ENCODE assay signal across 8 cellular contexts in genomic region chr15:68055224-68055705, GRCh38. TPM values are rescaled to one million over a fixed set of nuclear protein-coding genes. Genes with fewer than 3 reads are reported as not detected.
A peak's percentile ranks its signal among the peaks of the same experiment; 100 is the strongest.
DNase-seq lines count a peak whose midpoint lies in the region; ATAC-seq and TF ChIP-seq lines count a peak whose summit lies in the region.

No MANE protein-coding gene starts in this region.

- peaks cover 2% of the 10 kb centered on the region for H3K36me3 Mint-ChIP-seq in activated naive CD8-positive, alpha-beta T cell treated with anti-CD3 and anti-CD28 coated beads for 36 hours

- peak overlapping the region; percentile 86; the same call in 1 of the 2 replicates for H3K27ac ChIP-seq in SK-N-MC
- H3K27ac ChIP-seq in right atrium auricular region: peak overlapping the region; percentile 97

- DNase-seq in SIG-M5 treated with dmso at 0.1 percent for 504 hours (lab: John Stamatoyannopoulos, UW; ENCODE audit: unreplicated experiment): peak; percentile 38
- no peak for DNase-seq in SIG-M5 (lab: John Stamatoyannopoulos, UW)
- peak; percentile 37 for DNase-seq in SK-N-MC (ENCODE audit: low read depth, low spot score)
- DNase-seq in activated naive CD8-positive, alpha-beta T cell treated with anti-CD3 and anti-CD28 coated beads for 36 hours: peak; percentile 73
- peak; percentile 60 for DNase-seq in right atrium auricular region (ENCODE audit: low spot score)
- peak; percentile 80 for DNase-seq in retina

- peaks cover 0 to 24% of the 10 kb centered on the region in 2 donors for H3K4me1 ChIP-seq in right atrium auricular region

- peak overlapping the region; percentile 95 for H3K27ac Mint-ChIP-seq in activated naive CD8-positive, alpha-beta T cell treated with anti-CD3 and anti-CD28 coated beads for 36 hours

- peak overlapping the region; percentile 96 for H3K4me3 Mint-ChIP-seq in activated naive CD8-positive, alpha-beta T cell treated with anti-CD3 and anti-CD28 coated beads for 36 hours

- ATAC-seq in HG03469 (IDR thresholded peaks at IDR 0.05; ENCODE audit: unreplicated experiment) (peak; percentile 35), HG03457 (IDR thresholded peaks at IDR 0.05; ENCODE audit: unreplicated experiment) (no peak)

- H3K9me3 ChIP-seq in SK-N-MC (ENCODE audit: low read depth, low read length) (no peaks in the 10 kb centered on the region), right atrium auricular region (no peaks in the 10 kb centered on the region)

- peak overlapping the region; percentile 89 for H3K9ac ChIP-seq in SK-N-MC (ENCODE audit: insufficient read length)

- H3K4me1 Mint-ChIP-seq in activated naive CD8-positive, alpha-beta T cell treated with anti-CD3 and anti-CD28 coated beads for 36 hours: peaks cover 48% of the 10 kb centered on the region

- H3K36me3 ChIP-seq in SK-N-MC (ENCODE audit: insufficient read depth, low read length) (0 out of 2 replicates have a peak, but pooled peaks cover 3% of the 10 kb centered on the region), right atrium auricular region (no peaks in the 10 kb centered on the region)

- peaks cover 23% of the 10 kb centered on the region for H3K27me3 Mint-ChIP-seq in activated naive CD8-positive, alpha-beta T cell treated with anti-CD3 and anti-CD28 coated beads for 36 hours

- H3K9me3 Mint-ChIP-seq in activated naive CD8-positive, alpha-beta T cell treated with anti-CD3 and anti-CD28 coated beads for 36 hours: peaks cover 3% of the 10 kb centered on the region

- H3K27me3 ChIP-seq in right atrium auricular region: no peaks in the 10 kb centered on the region

- peak overlapping the region; percentile 90 for H3K4me3 ChIP-seq in SK-N-MC
- H3K4me3 ChIP-seq in right atrium auricular region: peak overlapping the region; percentile 99

- no peak for TF ChIP-seq CTCF in right atrium auricular region (IDR thresholded peaks at IDR 0.05)

RNA-seq across cellular contexts. Expression of gene PIAS1, which starts 1.1 kb away (rescaled TPM):
- 10 to 100 TPM; 20.4 to 24.4 TPM for total RNA-seq in activated naive CD8-positive, alpha-beta T cell treated with anti-CD3 and anti-CD28 coated beads for 36 hours
- total RNA-seq in right atrium auricular region: 10 to 100 TPM; 24.5 to 26.7 TPM
